ENCODE assay signal across 13 cellular contexts in genomic region chr14:68020999-68021663, GRCh38.
DNase-seq lines count a peak whose midpoint lies in the region; ATAC-seq, FAIRE-seq and TF ChIP-seq lines count a peak whose summit lies in the region.
"Had no signal": no experiment of that assay in that cellular context is flagged by ENCODE, and none has a peak within 500 bp of the region (broad histone marks: within the 10 kb centered on the region; RNA-seq: fewer than 3 reads in every experiment).

No MANE protein-coding gene starts in this region.

- peak; percentile 47 for FAIRE-seq in G401.6 (lab: Jason Lieb, UNC)

- peak overlapping the region; percentile 2 for H3K27ac Mint-ChIP-seq in neural progenitor cell
- H3K27ac Mint-ChIP-seq in T-helper 2 cell treated with Interferon-gamma antibody and Interleukin-4, amounts not matched to agents 5 μg/mL and 100 μg/mL, for 36 hours = no peak overlapping the region
- H3K27ac Mint-ChIP-seq: CD4-positive, alpha-beta T cell had no signal

- H2AFZ ChIP-seq in neural progenitor cell (replicated peaks) = no peak overlapping the region

- no peaks in the 10 kb centered on the region for H3K27me3 ChIP-seq in neural progenitor cell

- H3K4me1 ChIP-seq in neural progenitor cell = peaks cover 10% of the 10 kb centered on the region

- no peaks in the 10 kb centered on the region for H3K4me1 Mint-ChIP-seq in neural progenitor cell
- H3K4me1 Mint-ChIP-seq in T-helper 2 cell treated with Interferon-gamma antibody and Interleukin-4, amounts not matched to agents 5 μg/mL and 100 μg/mL, for 36 hours (ENCODE audit: low read depth) = no peaks in the 10 kb centered on the region

- no peaks in the 10 kb centered on the region for H4K20me1 ChIP-seq in neural progenitor cell (ENCODE audit: low read depth)

- no peak overlapping the region for H3K27ac ChIP-seq in neural progenitor cell

- H3K36me3 Mint-ChIP-seq in neural progenitor cell = peaks cover 3% of the 10 kb centered on the region
- H3K36me3 Mint-ChIP-seq in T-helper 2 cell treated with Interferon-gamma antibody and Interleukin-4, amounts not matched to agents 5 μg/mL and 100 μg/mL, for 36 hours (ENCODE audit: low read depth) = no peaks in the 10 kb centered on the region

- peaks cover 9% of the 10 kb centered on the region for H3K9me3 Mint-ChIP-seq in neural progenitor cell
- H3K9me3 Mint-ChIP-seq in T-helper 2 cell treated with Interferon-gamma antibody and Interleukin-4, amounts not matched to agents 5 μg/mL and 100 μg/mL, for 36 hours = no peaks in the 10 kb centered on the region

- H3K9ac ChIP-seq in neural progenitor cell = no peak overlapping the region

- peak; percentile 84 for DNase-seq in NCI-H510A treated with DMSO at 0.1 percent for 48 hours (lab: John Stamatoyannopoulos, UW)
- DNase-seq in neural progenitor cell (ENCODE audit: low spot score) = no peak
- no peak for DNase-seq in T-helper 2 cell treated with Interferon-gamma antibody and Interleukin-4, amounts not matched to agents 5 μg/mL and 100 μg/mL, for 36 hours (ENCODE audit: low spot score)
- no peak for DNase-seq in GM19240 (ENCODE audit: insufficient read length, low spot score)
- no peak for DNase-seq in T1000 (lab: John Stamatoyannopoulos, UW)
- DNase-seq: activated CD8-positive, alpha-beta memory T cell treated with anti-CD3 and anti-CD28 coated beads, Interleukin-2, amount 50 U/mL, for 48 hours; amygdala; CD4-positive, alpha-beta T cell; foreskin melanocyte; left colon had no signal

- no peaks in the 10 kb centered on the region for H3K9me3 ChIP-seq in neural progenitor cell (ENCODE audit: low read depth)

- no peak overlapping the region for H3K4me3 ChIP-seq in neural progenitor cell

- no peaks in the 10 kb centered on the region for H3K79me2 ChIP-seq in neural progenitor cell (ENCODE audit: low read depth)

- no peak overlapping the region for H3K4me3 Mint-ChIP-seq in neural progenitor cell
- H3K4me3 Mint-ChIP-seq in T-helper 2 cell treated with Interferon-gamma antibody and Interleukin-4, amounts not matched to agents 5 μg/mL and 100 μg/mL, for 36 hours = no peak overlapping the region
- H3K4me3 Mint-ChIP-seq: CD4-positive, alpha-beta T cell had no signal

- peak; percentile 84 for ATAC-seq in HG03432 (IDR thresholded peaks at IDR 0.05; ENCODE audit: unreplicated experiment)
- ATAC-seq in GM21529 (IDR thresholded peaks at IDR 0.05; ENCODE audit: unreplicated experiment) = no peak
- ATAC-seq: left colon had no signal

- H3K4me2 ChIP-seq in neural progenitor cell = no peak overlapping the region

- no peaks in the 10 kb centered on the region for H3K36me3 ChIP-seq in neural progenitor cell

- no peak for TF ChIP-seq CTCF in neural progenitor cell (IDR thresholded peaks at IDR 0.05)

- H3K27me3 Mint-ChIP-seq in neural progenitor cell (ENCODE audit: insufficient read depth, low read depth) = no peaks in the 10 kb centered on the region
- H3K27me3 Mint-ChIP-seq in T-helper 2 cell treated with Interferon-gamma antibody and Interleukin-4, amounts not matched to agents 5 μg/mL and 100 μg/mL, for 36 hours (ENCODE audit: low read depth) = peaks cover 2% of the 10 kb centered on the region
- H3K27me3 Mint-ChIP-seq: CD4-positive, alpha-beta T cell had no signal

- peaks cover 11% of the 10 kb centered on the region for H3F3A ChIP-seq in neural progenitor cell (ENCODE audit: low read depth)
